In genomic region chr10:76122056-76122455, GRCh38 we compare ENCODE assay signal across 15 cellular contexts.
DNase-seq lines count a peak whose midpoint lies in the region; ATAC-seq and TF ChIP-seq lines count a peak whose summit lies in the region.
"Had no signal": no experiment of that assay in that cellular context is flagged by ENCODE, and none has a peak within 500 bp of the region (broad histone marks: within the 10 kb centered on the region; RNA-seq: fewer than 3 reads in every experiment).

No MANE protein-coding gene starts in this region.

- TF ChIP-seq EP300 in esophagus muscularis mucosa (IDR thresholded peaks at IDR 0.05): no peak

- WGBS in esophagus muscularis mucosa: 95% methylated on average over 4 of the region's 4 CpGs

- H3K4me1 ChIP-seq in esophagus muscularis mucosa: no peaks in the 10 kb centered on the region

- H3K36me3 ChIP-seq in WERI-Rb-1: no peaks in the 10 kb centered on the region
- no peaks in the 10 kb centered on the region for H3K36me3 ChIP-seq in esophagus muscularis mucosa
- H3K36me3 ChIP-seq: BLaER1 treated with 17β-estradiol and CSF1 and Interleukin-3, amounts not matched to agents 10 nM and 100 nM had no signal

- intact Hi-C loops in esophagus muscularis mucosa (cut with DNase I): no loop called here

- no peak overlapping the region for H3K4me3 ChIP-seq in WERI-Rb-1 (ENCODE audit: low read depth, low read length)
- H3K4me3 ChIP-seq in esophagus muscularis mucosa: no peak overlapping the region
- H3K4me3 ChIP-seq: BLaER1 treated with 17β-estradiol and CSF1 and Interleukin-3, amounts not matched to agents 10 nM and 100 nM; GM23338 had no signal

- DNase-seq in NCI-H2171 (lab: John Stamatoyannopoulos, UW) (peak; percentile 17), NCI-H524 treated with DMSO at 0.1 percent for 48 hours (lab: John Stamatoyannopoulos, UW) (peak; percentile 28), WERI-Rb-1 (peak; percentile 81), esophagus muscularis mucosa (ENCODE audit: extremely low spot score) (peak; percentile 53), NCI-H1092 (lab: John Stamatoyannopoulos, UW) (no peak)
- DNase-seq in activated naive CD4-positive, alpha-beta T cell (lab: John Stamatoyannopoulos, UW): no peak
- DNase-seq: Calu3; CD8-positive, alpha-beta T cell; DMS79; GF-D8; HCEC 1CT had no signal

- TF ChIP-seq POLR2A in esophagus muscularis mucosa (IDR thresholded peaks at IDR 0.05; ENCODE audit: low read depth): no peak

- H3K9me3 ChIP-seq in WERI-Rb-1 (ENCODE audit: severe bottlenecking) (no peaks in the 10 kb centered on the region), esophagus muscularis mucosa (no peaks in the 10 kb centered on the region)
- H3K9me3 ChIP-seq: BLaER1 treated with 17β-estradiol and CSF1 and Interleukin-3, amounts not matched to agents 10 nM and 100 nM had no signal

- peak overlapping the region; percentile 44 for H3K27ac ChIP-seq in WERI-Rb-1
- H3K27ac ChIP-seq in esophagus muscularis mucosa (replicated peaks in 1 of 4): no peak overlapping the region
- H3K27ac ChIP-seq: BLaER1 treated with 17β-estradiol and CSF1 and Interleukin-3, amounts not matched to agents 10 nM and 100 nM; HL-60 had no signal

- TF ChIP-seq CTCF in WERI-Rb-1 (IDR thresholded peaks at IDR 0.05; ENCODE audit: low read depth, low read length): no peak
- no peak for TF ChIP-seq CTCF in esophagus muscularis mucosa (IDR thresholded peaks at IDR 0.05)

- ATAC-seq in HG02623 (IDR thresholded peaks at IDR 0.05; ENCODE audit: unreplicated experiment): no peak
- ATAC-seq: CD8-positive, alpha-beta T cell; GM23338 had no signal

- H3K27me3 ChIP-seq in WERI-Rb-1 (ENCODE audit: insufficient read depth, low read depth, severe bottlenecking) (no peaks in the 10 kb centered on the region), esophagus muscularis mucosa (no peaks in the 10 kb centered on the region)
- H3K27me3 ChIP-seq: BLaER1 treated with 17β-estradiol and CSF1 and Interleukin-3, amounts not matched to agents 10 nM and 100 nM had no signal

Comparison
In these comparisons a context has a peak if more than half of its experiments do, and no peak if none do; other contexts are left out.
1. DNase-seq: peak in NCI-H2171 (single experiment), NCI-H524 treated with DMSO at 0.1 percent for 48 hours (single experiment), WERI-Rb-1 (single experiment) and esophagus muscularis mucosa (single experiment); none in activated naive CD4-positive, alpha-beta T cell (0 of 4) and NCI-H1092 (single experiment).